In the genomic region with DNA sequence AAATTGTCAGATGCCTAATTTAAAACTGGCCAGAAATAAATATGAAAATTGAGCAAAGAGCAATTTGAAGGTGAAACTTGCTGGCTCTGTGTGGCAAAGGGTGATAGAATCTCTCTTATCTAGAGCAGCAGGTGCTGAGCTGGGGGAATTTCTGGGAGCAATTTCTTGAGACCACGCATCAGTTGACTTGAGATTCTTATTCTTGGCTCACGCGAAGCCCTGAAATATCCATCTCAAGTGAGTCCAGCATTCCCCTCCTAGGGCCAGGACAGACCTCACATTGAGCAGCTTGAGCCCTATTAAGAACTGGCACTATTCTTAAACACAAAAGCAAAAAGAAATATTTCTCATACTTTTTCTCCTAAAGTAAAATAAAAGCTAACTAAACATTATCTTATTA, we compare ENCODE assay signal across 24 cellular contexts.
"Had no signal": no experiment of that assay in that cellular context is flagged by ENCODE, and none has a peak within 500 bp of the region (broad histone marks: within the 10 kb centered on the region; RNA-seq: fewer than 3 reads in every experiment).

No MANE protein-coding gene starts in this region.

- H3K4me1 ChIP-seq: colonic mucosa, esophagus muscularis mucosa, foreskin keratinocyte, gastroesophageal sphincter, tibial artery had no signal

- H3K27me3 ChIP-seq: colonic mucosa, esophagus muscularis mucosa, foreskin keratinocyte, gastroesophageal sphincter, heart left ventricle, hepatocyte, neutrophil, pancreas, suprapubic skin, tibial artery had no signal

- ATAC-seq: foreskin keratinocyte; gastroesophageal sphincter; heart left ventricle; left lobe of liver; natural killer cell treated with Interleukin-12 subunit alpha and Interleukin-12 subunit beta and Interleukin-15 and Interleukin-18, amount 100 ng/mL, for 72 hours; pancreas; sciatic nerve; stimulated activated naive CD8-positive, alpha-beta T cell treated with anti-CD3 and anti-CD28 coated beads, Interleukin-15, amount 100 ng/mL, for 72 hours had no signal

- H3K4me2 ChIP-seq: hepatocyte, smooth muscle cell had no signal

- H2AFZ ChIP-seq: hepatocyte had no signal

- H3K27ac ChIP-seq: colonic mucosa, esophagus muscularis mucosa, foreskin keratinocyte, gastroesophageal sphincter, heart left ventricle, hepatocyte, neutrophil, pancreas, suprapubic skin, tibial artery had no signal

- H3K9me3 ChIP-seq: colonic mucosa, gastroesophageal sphincter, neutrophil, pancreas, suprapubic skin had no signal

- H3K36me3 ChIP-seq: colonic mucosa, esophagus muscularis mucosa, gastroesophageal sphincter, heart left ventricle, neutrophil, pancreas, suprapubic skin, tibial artery had no signal

- DNase-seq: colonic mucosa; effector memory CD4-positive, alpha-beta T cell; foreskin keratinocyte; heart left ventricle; kidney; naive B cell; pancreas; stimulated activated CD4-positive, alpha-beta T cell treated with anti-CD3 and anti-CD28 coated beads, Interleukin-12 subunit alpha, Interleukin-12 subunit beta, amount 100 ng/mL, for 4 hours; stimulated activated CD4-positive, alpha-beta T cell treated with anti-CD3 and anti-CD28 coated beads, Interleukin-1b, Interleukin-23, amount 100 ng/mL, for 48 hours; stimulated activated CD4-positive, alpha-beta T cell treated with anti-CD3 and anti-CD28 coated beads, Interleukin-4, amount 100 ng/mL, for 1 hour; stimulated activated CD8-positive, alpha-beta memory T cell treated with anti-CD3 and anti-CD28 coated beads, Interleukin-4, amount 100 ng/mL, for 48 hours; stimulated activated naive CD4-positive, alpha-beta T cell; stimulated activated naive CD8-positive, alpha-beta T cell treated with anti-CD3 and anti-CD28 coated beads, Interleukin-15, amount 100 ng/mL, for 72 hours; tibial artery had no signal

- H3K4me3 ChIP-seq: colonic mucosa, esophagus muscularis mucosa, gastroesophageal sphincter, heart left ventricle, hepatocyte, lung, pancreas, smooth muscle cell, suprapubic skin, tibial artery had no signal
